Comparison of ENCODE assay signal across 23 cellular contexts in genomic region chr6:151176941-151177760, GRCh38.
"Had no signal": no experiment of that assay in that cellular context is flagged by ENCODE, and none has a peak within 500 bp of the region (broad histone marks: within the 10 kb centered on the region; RNA-seq: fewer than 3 reads in every experiment).

No MANE protein-coding gene starts in this region.

- H3K36me3 Mint-ChIP-seq: stimulated activated memory B cell treated with anti-CD40 and anti-IgM and Interleukin-4, amounts not matched to agents 10 μg/mL and 1 μg/mL and 100 μg/mL, for 72 hours had no signal

- H3K4me1 Mint-ChIP-seq: stimulated activated memory B cell treated with anti-CD40 and anti-IgM and Interleukin-4, amounts not matched to agents 10 μg/mL and 1 μg/mL and 100 μg/mL, for 72 hours had no signal

- ATAC-seq: gastrocnemius medialis; heart right ventricle; psoas muscle; sciatic nerve; stimulated activated memory B cell treated with anti-CD40 and anti-IgM and Interleukin-4, amounts not matched to agents 10 μg/mL and 1 μg/mL and 100 μg/mL, for 72 hours; upper lobe of right lung had no signal

- H3K4me3 ChIP-seq: esophagus squamous epithelium, gastrocnemius medialis, heart right ventricle, psoas muscle, spleen, testis, tibial nerve, upper lobe of right lung, vagina had no signal

- DNase-seq: dermis blood vessel endothelial cell; esophagus squamous epithelium; gastrocnemius medialis; heart right ventricle; hypothalamus; kidney glomerular epithelial cell; midbrain; psoas muscle; retina; spleen; stimulated activated CD4-positive, alpha-beta T cell treated with anti-CD3 and anti-CD28 coated beads, Interleukin-15, amount 100 ng/mL, for 24 hours; stimulated activated CD4-positive, alpha-beta T cell treated with anti-CD3 and anti-CD28 coated beads, Interleukin-1b, Interleukin-23, amount 100 ng/mL, for 48 hours; stimulated activated CD4-positive, alpha-beta T cell treated with anti-CD3 and anti-CD28 coated beads, Interleukin-4, amount 100 ng/mL, for 24 hours; testis; upper lobe of right lung had no signal

- H3K9me3 Mint-ChIP-seq: stimulated activated memory B cell treated with anti-CD40 and anti-IgM and Interleukin-4, amounts not matched to agents 10 μg/mL and 1 μg/mL and 100 μg/mL, for 72 hours; stimulated activated naive CD8-positive, alpha-beta T cell treated with anti-CD3 and anti-CD28 coated beads, Interleukin-15, Interleukin-2, amounts not matched to agents 100 ng/mL and 50 ng/mL, for 24 hours had no signal

- H3K27ac ChIP-seq: esophagus squamous epithelium, gastrocnemius medialis, heart right ventricle, neutrophil, psoas muscle, spleen, testis, tibial nerve, upper lobe of right lung, vagina had no signal

- H3K27me3 ChIP-seq: esophagus squamous epithelium, gastrocnemius medialis, heart right ventricle, testis, tibial nerve, upper lobe of right lung, vagina had no signal

- H3K4me1 ChIP-seq: esophagus squamous epithelium, gastrocnemius medialis, psoas muscle, spleen, tibial nerve, upper lobe of right lung, vagina had no signal

- H3K4me3 Mint-ChIP-seq: stimulated activated memory B cell treated with anti-CD40 and anti-IgM and Interleukin-4, amounts not matched to agents 10 μg/mL and 1 μg/mL and 100 μg/mL, for 72 hours; stimulated activated naive CD8-positive, alpha-beta T cell treated with anti-CD3 and anti-CD28 coated beads, Interleukin-15, Interleukin-2, amounts not matched to agents 100 ng/mL and 50 ng/mL, for 24 hours had no signal

- FAIRE-seq: colon, islet of Langerhans had no signal

- H3K9me3 ChIP-seq: esophagus squamous epithelium, gastrocnemius medialis, heart right ventricle, neutrophil, psoas muscle, spleen, testis, tibial nerve, upper lobe of right lung, vagina had no signal

- H3K36me3 ChIP-seq: esophagus squamous epithelium, gastrocnemius medialis, heart right ventricle, neutrophil, spleen, tibial nerve, upper lobe of right lung, vagina had no signal

- H3K27ac Mint-ChIP-seq: stimulated activated memory B cell treated with anti-CD40 and anti-IgM and Interleukin-4, amounts not matched to agents 10 μg/mL and 1 μg/mL and 100 μg/mL, for 72 hours; stimulated activated naive CD8-positive, alpha-beta T cell treated with anti-CD3 and anti-CD28 coated beads, Interleukin-15, Interleukin-2, amounts not matched to agents 100 ng/mL and 50 ng/mL, for 24 hours had no signal
